34 cellular contexts compared by ENCODE assay signal in genomic region chr19:29439688-29440550, GRCh38.
"Had no signal": no experiment of that assay in that cellular context is flagged by ENCODE, and none has a peak within 500 bp of the region (broad histone marks: within the 10 kb centered on the region; RNA-seq: fewer than 3 reads in every experiment).

No MANE protein-coding gene starts in this region.

- H3K27me3 Mint-ChIP-seq: activated CD4-positive, alpha-beta T cell treated with anti-CD3 and anti-CD28 coated beads, Interleukin-2, amount 10 ng/mL, durations not matched to agents 24 days and 14 days; activated CD8-positive, alpha-beta memory T cell treated with anti-CD3 and anti-CD28 coated beads, Interleukin-2, amount 10 ng/mL, durations not matched to agents 7 days and 5 days; activated naive CD8-positive, alpha-beta T cell had no signal

- FAIRE-seq: astrocyte, bronchial epithelial cell, colon, endometrium, endothelial cell of umbilical vein had no signal

- H3K27me3 ChIP-seq: brain microvascular endothelial cell, esophagus squamous epithelium had no signal

- H3K9me3 Mint-ChIP-seq: activated CD4-positive, alpha-beta T cell treated with anti-CD3 and anti-CD28 coated beads, Interleukin-2, amount 10 ng/mL, durations not matched to agents 24 days and 14 days; activated T-helper 1 cell treated with anti-CD3 and anti-CD28 coated beads, Interleukin-12 subunit alpha, Interleukin-12 subunit beta, Interleukin-2, Interleukin-4 antibody, amounts not matched to agents 30 ng/mL and 10 ng/mL and 1 ng/mL, durations not matched to agents 14 hours and 24 hours and 36 hours; activated T-helper 2 cell treated with anti-CD3 and anti-CD28 coated beads, Interferon-gamma antibody, Interleukin-2, Interleukin-4, amounts not matched to agents 10 μg/mL and 5 μg/mL and 100 μg/mL, durations not matched to agents 14 hours and 24 hours and 36 hours had no signal

- H3K4me3 Mint-ChIP-seq: activated CD4-positive, alpha-beta memory T cell treated with anti-CD3 and anti-CD28 coated beads for 36 hours; activated CD4-positive, alpha-beta T cell treated with anti-CD3 and anti-CD28 coated beads for 36 hours; activated CD4-positive, alpha-beta T cell treated with anti-CD3 and anti-CD28 coated beads, Interleukin-2, amount 10 ng/mL, durations not matched to agents 24 days and 14 days; activated CD8-positive, alpha-beta memory T cell treated with anti-CD3 and anti-CD28 coated beads, Interleukin-2, amount 10 ng/mL, durations not matched to agents 7 days and 5 days; activated CD8-positive, alpha-beta T cell treated with anti-CD3 and anti-CD28 coated beads, Interleukin-2, amount 10 ng/mL, durations not matched to agents 7 days and 5 days; activated naive CD8-positive, alpha-beta T cell; activated T-helper 1 cell treated with anti-CD3 and anti-CD28 coated beads, Interleukin-12 subunit alpha, Interleukin-12 subunit beta, Interleukin-2, Interleukin-4 antibody, amounts not matched to agents 30 ng/mL and 10 ng/mL and 1 ng/mL, durations not matched to agents 14 hours and 24 hours and 36 hours; effector memory CD8-positive, alpha-beta T cell had no signal

- H3K4me3 ChIP-seq: esophagus squamous epithelium, gastroesophageal sphincter had no signal

- ATAC-seq: activated CD4-positive, alpha-beta T cell treated with anti-CD3 and anti-CD28 coated beads for 36 hours; activated CD8-positive, alpha-beta memory T cell treated with anti-CD3 and anti-CD28 coated beads, Interleukin-2, amount 10 ng/mL, durations not matched to agents 7 days and 5 days; activated CD8-positive, alpha-beta T cell treated with anti-CD3 and anti-CD28 coated beads, Interleukin-2, amount 10 ng/mL, durations not matched to agents 7 days and 5 days; effector memory CD8-positive, alpha-beta T cell; gastroesophageal sphincter had no signal

- H3K4me1 Mint-ChIP-seq: activated CD4-positive, alpha-beta T cell treated with anti-CD3 and anti-CD28 coated beads for 36 hours; activated CD4-positive, alpha-beta T cell treated with anti-CD3 and anti-CD28 coated beads, Interleukin-2, amount 10 ng/mL, durations not matched to agents 24 days and 14 days; activated CD8-positive, alpha-beta memory T cell treated with anti-CD3 and anti-CD28 coated beads, Interleukin-2, amount 10 ng/mL, durations not matched to agents 7 days and 5 days had no signal

- H3K36me3 ChIP-seq: brain microvascular endothelial cell, esophagus squamous epithelium, gastroesophageal sphincter had no signal

- H3K4me1 ChIP-seq: esophagus squamous epithelium, gastroesophageal sphincter had no signal

- H3K27ac ChIP-seq: brain microvascular endothelial cell, epithelial cell of prostate, esophagus squamous epithelium, gastroesophageal sphincter had no signal

- H3K36me3 Mint-ChIP-seq: activated CD4-positive, alpha-beta memory T cell treated with anti-CD3 and anti-CD28 coated beads for 36 hours; activated CD8-positive, alpha-beta memory T cell treated with anti-CD3 and anti-CD28 coated beads, Interleukin-2, amount 10 ng/mL, durations not matched to agents 7 days and 5 days; activated naive CD8-positive, alpha-beta T cell had no signal

- H3K27ac Mint-ChIP-seq: activated CD4-positive, alpha-beta memory T cell treated with anti-CD3 and anti-CD28 coated beads for 36 hours; activated CD4-positive, alpha-beta T cell treated with anti-CD3 and anti-CD28 coated beads for 36 hours; activated CD4-positive, alpha-beta T cell treated with anti-CD3 and anti-CD28 coated beads, Interleukin-2, amount 10 ng/mL, durations not matched to agents 24 days and 14 days; activated CD8-positive, alpha-beta memory T cell treated with anti-CD3 and anti-CD28 coated beads, Interleukin-2, amount 10 ng/mL, durations not matched to agents 7 days and 5 days; activated CD8-positive, alpha-beta T cell treated with anti-CD3 and anti-CD28 coated beads, Interleukin-2, amount 10 ng/mL, durations not matched to agents 7 days and 5 days; activated naive CD8-positive, alpha-beta T cell; activated T-helper 1 cell treated with anti-CD3 and anti-CD28 coated beads, Interleukin-12 subunit alpha, Interleukin-12 subunit beta, Interleukin-2, Interleukin-4 antibody, amounts not matched to agents 30 ng/mL and 10 ng/mL and 1 ng/mL, durations not matched to agents 14 hours and 24 hours and 36 hours; activated T-helper 2 cell treated with anti-CD3 and anti-CD28 coated beads, Interferon-gamma antibody, Interleukin-2, Interleukin-4, amounts not matched to agents 10 μg/mL and 5 μg/mL and 100 μg/mL, durations not matched to agents 14 hours and 24 hours and 36 hours; effector memory CD8-positive, alpha-beta T cell had no signal

- DNase-seq: activated CD4-positive, alpha-beta memory T cell treated with anti-CD3 and anti-CD28 coated beads for 36 hours; activated CD4-positive, alpha-beta T cell treated with anti-CD3 and anti-CD28 coated beads for 36 hours; activated CD4-positive, alpha-beta T cell treated with anti-CD3 and anti-CD28 coated beads, Interleukin-2, amount 10 ng/mL, durations not matched to agents 24 days and 14 days; activated CD4-positive, CD25-positive, alpha-beta regulatory T cell; activated CD4-positive, CD25-positive, alpha-beta regulatory T cell treated with anti-CD3 and anti-CD28 coated beads, Interleukin-2, amount 50 U/mL, for 72 hours; activated CD8-positive, alpha-beta memory T cell treated with anti-CD3 and anti-CD28 coated beads, Interleukin-2, amount 10 ng/mL, durations not matched to agents 7 days and 5 days; activated CD8-positive, alpha-beta memory T cell treated with anti-CD3 and anti-CD28 coated beads, Interleukin-2, amount 50 U/mL, for 4 hours; activated CD8-positive, alpha-beta T cell treated with anti-CD3 and anti-CD28 coated beads, Interleukin-2, amount 10 ng/mL, durations not matched to agents 7 days and 5 days; activated gamma-delta T cell treated with Interleukin-2 at 50 U/mL for 16 hours; activated naive CD4-positive, alpha-beta T cell treated with anti-CD3 and anti-CD28 coated beads, Interleukin-2, amount 50 U/mL, for 16 hours; activated naive CD4-positive, alpha-beta T cell treated with Interleukin-2 at 50 U/mL for 16 hours; activated T-cell treated with anti-CD3 and anti-CD28 coated beads, Interleukin-2, amount 50 U/mL, for 1 hour; activated T-cell treated with anti-CD3 and anti-CD28 coated beads, Interleukin-2, amount 50 U/mL, for 48 hours; amniotic stem cell; anterior cingulate cortex; brain microvascular endothelial cell; caudate nucleus; cortex of kidney; dermis blood vessel endothelial cell; effector CD4-positive, alpha-beta T cell; effector memory CD8-positive, alpha-beta T cell; esophagus squamous epithelium; foreskin melanocyte; T-helper 2 cell had no signal
